In the genomic region with DNA sequence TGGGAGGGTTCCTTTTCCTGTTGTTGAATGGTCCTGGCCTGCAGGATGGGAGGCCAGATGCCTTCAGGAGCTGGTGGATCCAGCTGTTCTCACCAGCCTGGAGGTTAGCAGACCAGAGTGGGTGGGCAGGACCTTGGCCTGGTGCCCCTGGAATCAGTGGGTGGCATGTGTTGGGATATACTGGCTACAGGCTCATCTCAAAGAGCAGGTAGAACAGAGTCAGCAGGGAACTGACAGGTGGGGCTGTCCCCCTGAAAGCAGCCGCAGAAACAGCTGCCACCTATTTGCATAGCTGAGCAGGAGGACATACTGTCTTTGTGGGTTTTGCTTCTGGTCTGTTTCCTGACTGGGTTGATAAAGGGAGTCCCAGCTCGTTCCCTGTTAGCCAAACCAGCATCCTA, we compare ENCODE assay signal across 1 cellular context.
TF ChIP-seq lines count a peak whose summit lies in the region.

No MANE protein-coding gene starts in this region.

TF ChIP-seq in GM12878, 131 proteins besides CTCF, POLR2A, EP300 and RAD21 (continued from another document and continues in another):
- TF ChIP-seq, protein P1, sequence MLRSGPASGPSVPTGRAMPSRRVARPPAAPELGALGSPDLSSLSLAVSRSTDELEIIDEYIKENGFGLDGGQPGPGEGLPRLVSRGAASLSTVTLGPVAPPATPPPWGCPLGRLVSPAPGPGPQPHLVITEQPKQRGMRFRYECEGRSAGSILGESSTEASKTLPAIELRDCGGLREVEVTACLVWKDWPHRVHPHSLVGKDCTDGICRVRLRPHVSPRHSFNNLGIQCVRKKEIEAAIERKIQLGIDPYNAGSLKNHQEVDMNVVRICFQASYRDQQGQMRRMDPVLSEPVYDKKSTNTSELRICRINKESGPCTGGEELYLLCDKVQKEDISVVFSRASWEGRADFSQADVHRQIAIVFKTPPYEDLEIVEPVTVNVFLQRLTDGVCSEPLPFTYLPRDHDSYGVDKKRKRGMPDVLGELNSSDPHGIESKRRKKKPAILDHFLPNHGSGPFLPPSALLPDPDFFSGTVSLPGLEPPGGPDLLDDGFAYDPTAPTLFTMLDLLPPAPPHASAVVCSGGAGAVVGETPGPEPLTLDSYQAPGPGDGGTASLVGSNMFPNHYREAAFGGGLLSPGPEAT (IDR thresholded peaks at IDR 0.05; ENCODE audit: low read depth): peak; percentile 48; the same call in 1 of the 2 replicates
- TF ChIP-seq SMAD1 (IDR thresholded peaks at IDR 0.05; ENCODE audit: low read depth, partially characterized antibody) (no peak), TCF3 (IDR thresholded peaks at IDR 0.05; ENCODE audit: borderline replicate concordance, insufficient read depth, low read depth, low read length) (peak; percentile 94), NBN (IDR thresholded peaks at IDR 0.05) (peak; percentile 38; the same call in 1 of the 2 replicates), NFYA (IDR thresholded peaks at IDR 0.05; ENCODE audit: borderline replicate concordance, low read depth, low read length) (no peak), CREB1 (IDR thresholded peaks at IDR 0.05; ENCODE audit: low read depth) (no peak; the same call in 1 of the 2 replicates), EZH2 (IDR thresholded peaks at IDR 0.05; ENCODE audit: borderline replicate concordance, control insufficient read depth, low read depth, low read length) (no peak), POU2F2 (IDR thresholded peaks at IDR 0.05; ENCODE audit: borderline replicate concordance, low read depth, low read length) (peak; percentile 100), KDM1A (IDR thresholded peaks at IDR 0.05; ENCODE audit: borderline replicate concordance) (no peak), FOXM1 (IDR thresholded peaks at IDR 0.05; ENCODE audit: low read depth, low read length) (no peak), JUNB (IDR thresholded peaks at IDR 0.05) (no peak), MEF2A (IDR thresholded peaks at IDR 0.05; ENCODE audit: insufficient read depth, low read depth, low read length) (0 out of 2 replicates have a peak, but pooled peaks have one; percentile 31), RELA (IDR thresholded peaks at IDR 0.05; ENCODE audit: borderline replicate concordance, partially characterized antibody) (peak; percentile 44), HDAC6 (IDR thresholded peaks at IDR 0.05; ENCODE audit: unreplicated experiment) (no peak), ZSCAN29 (IDR thresholded peaks at IDR 0.05) (no peak), NR2F1 (conservative IDR thresholded peaks at IDR 0.05) (no peak), IKZF1 (conservative IDR thresholded peaks at IDR 0.05) (peak; percentile 73), RCOR1 (conservative IDR thresholded peaks at IDR 0.05; ENCODE audit: low read depth, low read length) (no peak), DPF2 (IDR thresholded peaks at IDR 0.05) (peak; percentile 61; the same call in 1 of the 2 replicates), BHLHE40 (IDR thresholded peaks at IDR 0.05; ENCODE audit: borderline replicate concordance in 1 of 2, low read depth in 2 of 2, low read length in 1 of 2) (peak; percentile 69 to 70), PAX8 (IDR thresholded peaks at IDR 0.05) (no peak), KAT2A (conservative IDR thresholded peaks at IDR 0.05; ENCODE audit: control insufficient read depth, low read depth, low read length) (no peak)
- TF ChIP-seq, protein P2, sequence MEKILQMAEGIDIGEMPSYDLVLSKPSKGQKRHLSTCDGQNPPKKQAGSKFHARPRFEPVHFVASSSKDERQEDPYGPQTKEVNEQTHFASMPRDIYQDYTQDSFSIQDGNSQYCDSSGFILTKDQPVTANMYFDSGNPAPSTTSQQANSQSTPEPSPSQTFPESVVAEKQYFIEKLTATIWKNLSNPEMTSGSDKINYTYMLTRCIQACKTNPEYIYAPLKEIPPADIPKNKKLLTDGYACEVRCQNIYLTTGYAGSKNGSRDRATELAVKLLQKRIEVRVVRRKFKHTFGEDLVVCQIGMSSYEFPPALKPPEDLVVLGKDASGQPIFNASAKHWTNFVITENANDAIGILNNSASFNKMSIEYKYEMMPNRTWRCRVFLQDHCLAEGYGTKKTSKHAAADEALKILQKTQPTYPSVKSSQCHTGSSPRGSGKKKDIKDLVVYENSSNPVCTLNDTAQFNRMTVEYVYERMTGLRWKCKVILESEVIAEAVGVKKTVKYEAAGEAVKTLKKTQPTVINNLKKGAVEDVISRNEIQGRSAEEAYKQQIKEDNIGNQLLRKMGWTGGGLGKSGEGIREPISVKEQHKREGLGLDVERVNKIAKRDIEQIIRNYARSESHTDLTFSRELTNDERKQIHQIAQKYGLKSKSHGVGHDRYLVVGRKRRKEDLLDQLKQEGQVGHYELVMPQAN (conservative IDR thresholded peaks at IDR 0.05): 0 out of 2 replicates have a peak, but pooled peaks have one; percentile 51
- TF ChIP-seq, protein P3, sequence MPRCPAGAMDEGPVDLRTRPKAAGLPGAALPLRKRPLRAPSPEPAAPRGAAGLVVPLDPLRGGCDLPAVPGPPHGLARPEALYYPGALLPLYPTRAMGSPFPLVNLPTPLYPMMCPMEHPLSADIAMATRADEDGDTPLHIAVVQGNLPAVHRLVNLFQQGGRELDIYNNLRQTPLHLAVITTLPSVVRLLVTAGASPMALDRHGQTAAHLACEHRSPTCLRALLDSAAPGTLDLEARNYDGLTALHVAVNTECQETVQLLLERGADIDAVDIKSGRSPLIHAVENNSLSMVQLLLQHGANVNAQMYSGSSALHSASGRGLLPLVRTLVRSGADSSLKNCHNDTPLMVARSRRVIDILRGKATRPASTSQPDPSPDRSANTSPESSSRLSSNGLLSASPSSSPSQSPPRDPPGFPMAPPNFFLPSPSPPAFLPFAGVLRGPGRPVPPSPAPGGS (IDR thresholded peaks at IDR 0.05; ENCODE audit: borderline replicate concordance, insufficient read depth, low read depth, low read length, poor library complexity, severe bottlenecking): peak; percentile 67
- TF ChIP-seq, protein P4, sequence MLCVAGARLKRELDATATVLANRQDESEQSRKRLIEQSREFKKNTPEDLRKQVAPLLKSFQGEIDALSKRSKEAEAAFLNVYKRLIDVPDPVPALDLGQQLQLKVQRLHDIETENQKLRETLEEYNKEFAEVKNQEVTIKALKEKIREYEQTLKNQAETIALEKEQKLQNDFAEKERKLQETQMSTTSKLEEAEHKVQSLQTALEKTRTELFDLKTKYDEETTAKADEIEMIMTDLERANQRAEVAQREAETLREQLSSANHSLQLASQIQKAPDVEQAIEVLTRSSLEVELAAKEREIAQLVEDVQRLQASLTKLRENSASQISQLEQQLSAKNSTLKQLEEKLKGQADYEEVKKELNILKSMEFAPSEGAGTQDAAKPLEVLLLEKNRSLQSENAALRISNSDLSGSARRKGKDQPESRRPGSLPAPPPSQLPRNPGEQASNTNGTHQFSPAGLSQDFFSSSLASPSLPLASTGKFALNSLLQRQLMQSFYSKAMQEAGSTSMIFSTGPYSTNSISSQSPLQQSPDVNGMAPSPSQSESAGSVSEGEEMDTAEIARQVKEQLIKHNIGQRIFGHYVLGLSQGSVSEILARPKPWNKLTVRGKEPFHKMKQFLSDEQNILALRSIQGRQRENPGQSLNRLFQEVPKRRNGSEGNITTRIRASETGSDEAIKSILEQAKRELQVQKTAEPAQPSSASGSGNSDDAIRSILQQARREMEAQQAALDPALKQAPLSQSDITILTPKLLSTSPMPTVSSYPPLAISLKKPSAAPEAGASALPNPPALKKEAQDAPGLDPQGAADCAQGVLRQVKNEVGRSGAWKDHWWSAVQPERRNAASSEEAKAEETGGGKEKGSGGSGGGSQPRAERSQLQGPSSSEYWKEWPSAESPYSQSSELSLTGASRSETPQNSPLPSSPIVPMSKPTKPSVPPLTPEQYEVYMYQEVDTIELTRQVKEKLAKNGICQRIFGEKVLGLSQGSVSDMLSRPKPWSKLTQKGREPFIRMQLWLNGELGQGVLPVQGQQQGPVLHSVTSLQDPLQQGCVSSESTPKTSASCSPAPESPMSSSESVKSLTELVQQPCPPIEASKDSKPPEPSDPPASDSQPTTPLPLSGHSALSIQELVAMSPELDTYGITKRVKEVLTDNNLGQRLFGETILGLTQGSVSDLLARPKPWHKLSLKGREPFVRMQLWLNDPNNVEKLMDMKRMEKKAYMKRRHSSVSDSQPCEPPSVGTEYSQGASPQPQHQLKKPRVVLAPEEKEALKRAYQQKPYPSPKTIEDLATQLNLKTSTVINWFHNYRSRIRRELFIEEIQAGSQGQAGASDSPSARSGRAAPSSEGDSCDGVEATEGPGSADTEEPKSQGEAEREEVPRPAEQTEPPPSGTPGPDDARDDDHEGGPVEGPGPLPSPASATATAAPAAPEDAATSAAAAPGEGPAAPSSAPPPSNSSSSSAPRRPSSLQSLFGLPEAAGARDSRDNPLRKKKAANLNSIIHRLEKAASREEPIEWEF (IDR thresholded peaks at IDR 0.05; ENCODE audit: insufficient replicate concordance, low read depth, low read length): peak; percentile 51
- TF ChIP-seq, protein P5, sequence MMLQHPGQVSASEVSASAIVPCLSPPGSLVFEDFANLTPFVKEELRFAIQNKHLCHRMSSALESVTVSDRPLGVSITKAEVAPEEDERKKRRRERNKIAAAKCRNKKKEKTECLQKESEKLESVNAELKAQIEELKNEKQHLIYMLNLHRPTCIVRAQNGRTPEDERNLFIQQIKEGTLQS (IDR thresholded peaks at IDR 0.05; ENCODE audit: borderline replicate concordance, extremely low read depth, low read depth, low read length): no peak
- TF ChIP-seq, protein P6, sequence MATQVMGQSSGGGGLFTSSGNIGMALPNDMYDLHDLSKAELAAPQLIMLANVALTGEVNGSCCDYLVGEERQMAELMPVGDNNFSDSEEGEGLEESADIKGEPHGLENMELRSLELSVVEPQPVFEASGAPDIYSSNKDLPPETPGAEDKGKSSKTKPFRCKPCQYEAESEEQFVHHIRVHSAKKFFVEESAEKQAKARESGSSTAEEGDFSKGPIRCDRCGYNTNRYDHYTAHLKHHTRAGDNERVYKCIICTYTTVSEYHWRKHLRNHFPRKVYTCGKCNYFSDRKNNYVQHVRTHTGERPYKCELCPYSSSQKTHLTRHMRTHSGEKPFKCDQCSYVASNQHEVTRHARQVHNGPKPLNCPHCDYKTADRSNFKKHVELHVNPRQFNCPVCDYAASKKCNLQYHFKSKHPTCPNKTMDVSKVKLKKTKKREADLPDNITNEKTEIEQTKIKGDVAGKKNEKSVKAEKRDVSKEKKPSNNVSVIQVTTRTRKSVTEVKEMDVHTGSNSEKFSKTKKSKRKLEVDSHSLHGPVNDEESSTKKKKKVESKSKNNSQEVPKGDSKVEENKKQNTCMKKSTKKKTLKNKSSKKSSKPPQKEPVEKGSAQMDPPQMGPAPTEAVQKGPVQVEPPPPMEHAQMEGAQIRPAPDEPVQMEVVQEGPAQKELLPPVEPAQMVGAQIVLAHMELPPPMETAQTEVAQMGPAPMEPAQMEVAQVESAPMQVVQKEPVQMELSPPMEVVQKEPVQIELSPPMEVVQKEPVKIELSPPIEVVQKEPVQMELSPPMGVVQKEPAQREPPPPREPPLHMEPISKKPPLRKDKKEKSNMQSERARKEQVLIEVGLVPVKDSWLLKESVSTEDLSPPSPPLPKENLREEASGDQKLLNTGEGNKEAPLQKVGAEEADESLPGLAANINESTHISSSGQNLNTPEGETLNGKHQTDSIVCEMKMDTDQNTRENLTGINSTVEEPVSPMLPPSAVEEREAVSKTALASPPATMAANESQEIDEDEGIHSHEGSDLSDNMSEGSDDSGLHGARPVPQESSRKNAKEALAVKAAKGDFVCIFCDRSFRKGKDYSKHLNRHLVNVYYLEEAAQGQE (IDR thresholded peaks at IDR 0.05; ENCODE audit: low read depth, low read length): no peak
- TF ChIP-seq, protein P7, sequence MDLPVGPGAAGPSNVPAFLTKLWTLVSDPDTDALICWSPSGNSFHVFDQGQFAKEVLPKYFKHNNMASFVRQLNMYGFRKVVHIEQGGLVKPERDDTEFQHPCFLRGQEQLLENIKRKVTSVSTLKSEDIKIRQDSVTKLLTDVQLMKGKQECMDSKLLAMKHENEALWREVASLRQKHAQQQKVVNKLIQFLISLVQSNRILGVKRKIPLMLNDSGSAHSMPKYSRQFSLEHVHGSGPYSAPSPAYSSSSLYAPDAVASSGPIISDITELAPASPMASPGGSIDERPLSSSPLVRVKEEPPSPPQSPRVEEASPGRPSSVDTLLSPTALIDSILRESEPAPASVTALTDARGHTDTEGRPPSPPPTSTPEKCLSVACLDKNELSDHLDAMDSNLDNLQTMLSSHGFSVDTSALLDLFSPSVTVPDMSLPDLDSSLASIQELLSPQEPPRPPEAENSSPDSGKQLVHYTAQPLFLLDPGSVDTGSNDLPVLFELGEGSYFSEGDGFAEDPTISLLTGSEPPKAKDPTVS (IDR thresholded peaks at IDR 0.05; ENCODE audit: low read depth, low read length): no peak
- TF ChIP-seq, protein P8, sequence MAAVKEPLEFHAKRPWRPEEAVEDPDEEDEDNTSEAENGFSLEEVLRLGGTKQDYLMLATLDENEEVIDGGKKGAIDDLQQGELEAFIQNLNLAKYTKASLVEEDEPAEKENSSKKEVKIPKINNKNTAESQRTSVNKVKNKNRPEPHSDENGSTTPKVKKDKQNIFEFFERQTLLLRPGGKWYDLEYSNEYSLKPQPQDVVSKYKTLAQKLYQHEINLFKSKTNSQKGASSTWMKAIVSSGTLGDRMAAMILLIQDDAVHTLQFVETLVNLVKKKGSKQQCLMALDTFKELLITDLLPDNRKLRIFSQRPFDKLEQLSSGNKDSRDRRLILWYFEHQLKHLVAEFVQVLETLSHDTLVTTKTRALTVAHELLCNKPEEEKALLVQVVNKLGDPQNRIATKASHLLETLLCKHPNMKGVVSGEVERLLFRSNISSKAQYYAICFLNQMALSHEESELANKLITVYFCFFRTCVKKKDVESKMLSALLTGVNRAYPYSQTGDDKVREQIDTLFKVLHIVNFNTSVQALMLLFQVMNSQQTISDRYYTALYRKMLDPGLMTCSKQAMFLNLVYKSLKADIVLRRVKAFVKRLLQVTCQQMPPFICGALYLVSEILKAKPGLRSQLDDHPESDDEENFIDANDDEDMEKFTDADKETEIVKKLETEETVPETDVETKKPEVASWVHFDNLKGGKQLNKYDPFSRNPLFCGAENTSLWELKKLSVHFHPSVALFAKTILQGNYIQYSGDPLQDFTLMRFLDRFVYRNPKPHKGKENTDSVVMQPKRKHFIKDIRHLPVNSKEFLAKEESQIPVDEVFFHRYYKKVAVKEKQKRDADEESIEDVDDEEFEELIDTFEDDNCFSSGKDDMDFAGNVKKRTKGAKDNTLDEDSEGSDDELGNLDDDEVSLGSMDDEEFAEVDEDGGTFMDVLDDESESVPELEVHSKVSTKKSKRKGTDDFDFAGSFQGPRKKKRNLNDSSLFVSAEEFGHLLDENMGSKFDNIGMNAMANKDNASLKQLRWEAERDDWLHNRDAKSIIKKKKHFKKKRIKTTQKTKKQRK (IDR thresholded peaks at IDR 0.05; ENCODE audit: low read depth, low read length): no peak
- TF ChIP-seq, protein P9, sequence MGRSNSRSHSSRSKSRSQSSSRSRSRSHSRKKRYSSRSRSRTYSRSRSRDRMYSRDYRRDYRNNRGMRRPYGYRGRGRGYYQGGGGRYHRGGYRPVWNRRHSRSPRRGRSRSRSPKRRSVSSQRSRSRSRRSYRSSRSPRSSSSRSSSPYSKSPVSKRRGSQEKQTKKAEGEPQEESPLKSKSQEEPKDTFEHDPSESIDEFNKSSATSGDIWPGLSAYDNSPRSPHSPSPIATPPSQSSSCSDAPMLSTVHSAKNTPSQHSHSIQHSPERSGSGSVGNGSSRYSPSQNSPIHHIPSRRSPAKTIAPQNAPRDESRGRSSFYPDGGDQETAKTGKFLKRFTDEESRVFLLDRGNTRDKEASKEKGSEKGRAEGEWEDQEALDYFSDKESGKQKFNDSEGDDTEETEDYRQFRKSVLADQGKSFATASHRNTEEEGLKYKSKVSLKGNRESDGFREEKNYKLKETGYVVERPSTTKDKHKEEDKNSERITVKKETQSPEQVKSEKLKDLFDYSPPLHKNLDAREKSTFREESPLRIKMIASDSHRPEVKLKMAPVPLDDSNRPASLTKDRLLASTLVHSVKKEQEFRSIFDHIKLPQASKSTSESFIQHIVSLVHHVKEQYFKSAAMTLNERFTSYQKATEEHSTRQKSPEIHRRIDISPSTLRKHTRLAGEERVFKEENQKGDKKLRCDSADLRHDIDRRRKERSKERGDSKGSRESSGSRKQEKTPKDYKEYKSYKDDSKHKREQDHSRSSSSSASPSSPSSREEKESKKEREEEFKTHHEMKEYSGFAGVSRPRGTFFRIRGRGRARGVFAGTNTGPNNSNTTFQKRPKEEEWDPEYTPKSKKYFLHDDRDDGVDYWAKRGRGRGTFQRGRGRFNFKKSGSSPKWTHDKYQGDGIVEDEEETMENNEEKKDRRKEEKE (IDR thresholded peaks at IDR 0.05): no peak
